In the genomic region with DNA sequence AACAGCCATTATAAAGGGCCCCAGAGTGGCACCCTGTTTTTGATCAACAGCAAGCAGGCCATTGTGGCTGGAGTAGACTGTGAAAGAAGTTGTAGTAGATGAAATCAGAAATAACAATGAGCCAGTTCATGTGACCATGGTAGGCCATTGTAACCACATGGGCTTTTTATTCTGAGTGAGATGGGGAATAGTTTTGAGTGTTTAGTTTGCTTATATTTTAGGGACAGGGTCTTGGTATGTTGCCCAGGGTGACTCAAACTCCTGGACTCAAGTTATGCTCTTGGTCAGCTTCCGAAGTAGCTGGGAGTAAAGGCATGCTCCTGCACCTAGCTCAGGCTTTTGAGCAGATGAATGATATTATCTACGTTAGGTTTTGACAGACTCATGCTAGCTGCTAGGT, we compare ENCODE assay signal across 18 cellular contexts. TPM values are rescaled to one million over a fixed set of nuclear protein-coding genes. Genes with fewer than 3 reads are reported as not detected.
DNase-seq lines count a peak whose midpoint lies in the region; ATAC-seq and TF ChIP-seq lines count a peak whose summit lies in the region.
"Had no signal": no experiment of that assay in that cellular context is flagged by ENCODE, and none has a peak within 500 bp of the region (broad histone marks: within the 10 kb centered on the region; RNA-seq: fewer than 3 reads in every experiment).

No MANE protein-coding gene starts in this region.

- H3K27me3 ChIP-seq in dorsolateral prefrontal cortex: no peaks in the 10 kb centered on the region
- no peaks in the 10 kb centered on the region for H3K27me3 ChIP-seq in gastrocnemius medialis
- no peaks in the 10 kb centered on the region for H3K27me3 ChIP-seq in ovary
- H3K27me3 ChIP-seq: suprapubic skin had no signal

- H3K27ac ChIP-seq in dorsolateral prefrontal cortex: peak overlapping the region in 53 of 59 donors; percentile 15 to 86 (median 65)
- no peak overlapping the region for H3K27ac ChIP-seq in gastrocnemius medialis
- H3K27ac ChIP-seq in ovary: no peak overlapping the region
- H3K27ac ChIP-seq: 22Rv1, psoas muscle, suprapubic skin had no signal

- DNase-seq in T-helper 1 cell (no peak), dorsolateral prefrontal cortex (peak in 1 of 10 donors; percentile 23), osteocyte (ENCODE audit: extremely low spot score, unreplicated experiment) (no peak), gastrocnemius medialis (no peak), ovary (no peak)
- DNase-seq: activated CD4-positive, alpha-beta T cell treated with anti-CD3 and anti-CD28 coated beads, Interleukin-2, amount 50 U/mL, for 48 hours; KG1; NCI-H1417; NCI-H226; NK-92 treated with Interleukin-12 subunit alpha and Interleukin-12 subunit beta, amount 100 ng/mL, for 24 hours; psoas muscle; Right ventricle myocardium superior; T-helper 9 cell had no signal

- H3K9me3 Mint-ChIP-seq in T-helper 1 cell treated with Interleukin-12 subunit alpha and Interleukin-12 subunit beta and Interleukin-4 antibody, amounts not matched to agents 30 μg/mL and 1 μg/mL, for 36 hours: no peaks in the 10 kb centered on the region
- H3K9me3 Mint-ChIP-seq in osteocyte (ENCODE audit: unreplicated experiment): no peaks in the 10 kb centered on the region

- H3K36me3 Mint-ChIP-seq in T-helper 1 cell treated with Interleukin-12 subunit alpha and Interleukin-12 subunit beta and Interleukin-4 antibody, amounts not matched to agents 30 μg/mL and 1 μg/mL, for 36 hours (ENCODE audit: low read depth): peaks cover 32% of the 10 kb centered on the region
- peaks cover 17% of the 10 kb centered on the region for H3K36me3 Mint-ChIP-seq in osteocyte (ENCODE audit: unreplicated experiment)

- TF ChIP-seq EP300 in ovary (IDR thresholded peaks at IDR 0.05): no peak

- no peak for TF ChIP-seq POLR2A in gastrocnemius medialis (IDR thresholded peaks at IDR 0.05)
- TF ChIP-seq POLR2A in ovary (IDR thresholded peaks at IDR 0.05): no peak

- 69 to 76% (median 70%) methylated on average over 2 of the region's 2 CpGs for WGBS in ovary, 3 donors

- in situ Hi-C loops in gastrocnemius medialis (cut with MboI; ENCODE audit: low sequenced_read_pairs in 4 of 4): no loop called here

- no peak overlapping the region for H3K4me3 Mint-ChIP-seq in T-helper 1 cell treated with Interleukin-12 subunit alpha and Interleukin-12 subunit beta and Interleukin-4 antibody, amounts not matched to agents 30 μg/mL and 1 μg/mL, for 36 hours
- no peak overlapping the region for H3K4me3 Mint-ChIP-seq in osteocyte (ENCODE audit: unreplicated experiment)

- H3K4me1 ChIP-seq in gastrocnemius medialis: peaks cover 0 to 11% of the 10 kb centered on the region in 2 donors
- H3K4me1 ChIP-seq in ovary (ENCODE audit: insufficient read depth): no peaks in the 10 kb centered on the region

- no peaks in the 10 kb centered on the region for H3K9me3 ChIP-seq in gastrocnemius medialis
- H3K9me3 ChIP-seq in ovary: no peaks in the 10 kb centered on the region
- H3K9me3 ChIP-seq: psoas muscle, suprapubic skin had no signal

- intact Hi-C loops in dorsolateral prefrontal cortex (cut with DNase I) (no loop called here), gastrocnemius medialis (cut with DNase I; ENCODE audit: low total_unique reads) (no loop called here), ovary (cut with DNase I) (no loop called here)

- no peaks in the 10 kb centered on the region for H3K27me3 Mint-ChIP-seq in T-helper 1 cell treated with Interleukin-12 subunit alpha and Interleukin-12 subunit beta and Interleukin-4 antibody, amounts not matched to agents 30 μg/mL and 1 μg/mL, for 36 hours (ENCODE audit: low read depth)
- H3K27me3 Mint-ChIP-seq in osteocyte (ENCODE audit: unreplicated experiment): no peaks in the 10 kb centered on the region

- H3K4me3 ChIP-seq in dorsolateral prefrontal cortex (peak overlapping the region in 1 of 59 donors; percentile 3), gastrocnemius medialis (no peak overlapping the region), ovary (no peak overlapping the region)
- H3K4me3 ChIP-seq: psoas muscle, suprapubic skin had no signal

- H3K27ac Mint-ChIP-seq in T-helper 1 cell treated with Interleukin-12 subunit alpha and Interleukin-12 subunit beta and Interleukin-4 antibody, amounts not matched to agents 30 μg/mL and 1 μg/mL, for 36 hours: peak overlapping the region; percentile 0
- peak overlapping the region; percentile 33 for H3K27ac Mint-ChIP-seq in osteocyte (ENCODE audit: unreplicated experiment)

- H3K36me3 ChIP-seq in gastrocnemius medialis: peaks cover 0 to 13% of the 10 kb centered on the region in 2 donors
- H3K36me3 ChIP-seq in ovary: no peaks in the 10 kb centered on the region

- peak; percentile 28; the same call in 1 of the 3 replicates for ATAC-seq in SK-N-SH treated with all-trans-retinoic acid at 6 μM for 48 hours
- ATAC-seq in gastrocnemius medialis: no peak
- ATAC-seq in GM21367 (IDR thresholded peaks at IDR 0.05; ENCODE audit: unreplicated experiment): no peak

- peaks cover 36% of the 10 kb centered on the region for H3K4me1 Mint-ChIP-seq in T-helper 1 cell treated with Interleukin-12 subunit alpha and Interleukin-12 subunit beta and Interleukin-4 antibody, amounts not matched to agents 30 μg/mL and 1 μg/mL, for 36 hours (ENCODE audit: low read depth)
- H3K4me1 Mint-ChIP-seq in osteocyte (ENCODE audit: unreplicated experiment): peaks cover 12% of the 10 kb centered on the region

- TF ChIP-seq CTCF in dorsolateral prefrontal cortex (IDR thresholded peaks at IDR 0.05 in 54 of 56, conservative IDR thresholded peaks at IDR 0.05 in 2 of 56; ENCODE audit: low read depth in 1 of 56, partially characterized antibody in 56 of 56) (no peak), osteocyte (IDR thresholded peaks at IDR 0.05) (no peak), gastrocnemius medialis (IDR thresholded peaks at IDR 0.05 in 4 of 5, conservative IDR thresholded peaks at IDR 0.05 in 1 of 5) (no peak), ovary (IDR thresholded peaks at IDR 0.05) (no peak)

TF ChIP-seq in SK-N-SH treated with all-trans-retinoic acid at 6 μM for 48 hours, 23 proteins besides CTCF, POLR2A, EP300 and RAD21:
- TF ChIP-seq GLIS3 (CRISPR knock-in tag; IDR thresholded peaks at IDR 0.05) (no peak), PATZ1 (CRISPR knock-in tag; IDR thresholded peaks at IDR 0.05; ENCODE audit: borderline replicate concordance) (no peak), BACH2 (CRISPR knock-in tag; IDR thresholded peaks at IDR 0.05; ENCODE audit: borderline replicate concordance) (no peak), ZC3H10 (CRISPR knock-in tag; IDR thresholded peaks at IDR 0.05) (no peak), CSDC2 (CRISPR knock-in tag; IDR thresholded peaks at IDR 0.05) (no peak)

RNA-seq across cellular contexts. Expression of gene CBFB, which starts 12.0 kb away (rescaled TPM):
- total RNA-seq in dorsolateral prefrontal cortex: 10 to 100 TPM; 16.0 to 71.3 (median 36.7) TPM
- 75.2 and 88.3 TPM in 2 replicates for total RNA-seq in osteocyte
- total RNA-seq in gastrocnemius medialis: 100 to 1,000 TPM in 2 of 4 donors, 10 to 100 TPM in 2; 38.9 to 105 (median 96.5) TPM
- total RNA-seq in ovary: 10 to 100 TPM; 39.9 to 58.3 (median 48.9) TPM
- 10 to 100 TPM; 19.2 to 23.8 TPM for polyA plus RNA-seq in ovary

RNA-seq across cellular contexts. Expression of gene CES4A, which starts 52.5 kb away (rescaled TPM):
- total RNA-seq in dorsolateral prefrontal cortex (100 to 1,000 TPM in 75 of 120 experiments, 10 to 100 TPM in 45; 46.0 to 216 (median 110) TPM), osteocyte (3.3 and 3.8 TPM in 2 replicates), gastrocnemius medialis (10 to 100 TPM; 12.0 to 82.7 (median 17.4) TPM), ovary (10 to 100 TPM in 5 of 7 donors, 1 to 10 TPM in 2; 6.7 to 67.1 (median 15.5) TPM)
- polyA plus RNA-seq in ovary: 1 to 10 TPM; 6.0 to 9.7 TPM

Comparison
In these comparisons a context has a peak if more than half of its experiments do, and no peak if none do; other contexts are left out.
1. H3K27ac ChIP-seq: peak in dorsolateral prefrontal cortex (53 of 59); none in gastrocnemius medialis (0 of 4) and ovary (0 of 2).